1 cellular context compared by ENCODE assay signal in genomic region chr14:92040431-92041040, GRCh38.
A peak's percentile ranks its signal among the peaks of the same experiment; 100 is the strongest.
TF ChIP-seq lines count a peak whose summit lies in the region.

No MANE protein-coding gene starts in this region.

TF ChIP-seq in K562, 482 proteins besides CTCF, POLR2A, EP300 and RAD21 (continued from another document):
- TF ChIP-seq ZBTB34 (CRISPR knock-in tag; IDR thresholded peaks at IDR 0.05): no peak
- TF ChIP-seq ZNF668 (CRISPR knock-in tag; IDR thresholded peaks at IDR 0.05): no peak
- TF ChIP-seq ZNF384 (IDR thresholded peaks at IDR 0.05; ENCODE audit: low read depth, low read length): no peak
- no peak for TF ChIP-seq CEBPG (CRISPR knock-in tag; IDR thresholded peaks at IDR 0.05)
- TF ChIP-seq CEBPG (tag; conservative IDR thresholded peaks at IDR 0.05 in 1 of 2, IDR thresholded peaks at IDR 0.05 in 1 of 2): no peak
- TF ChIP-seq ILK (tag; IDR thresholded peaks at IDR 0.05; ENCODE audit: borderline replicate concordance, low read depth): no peak
- TF ChIP-seq USF2 (CRISPR knock-in tag; IDR thresholded peaks at IDR 0.05): no peak; the same call in 1 of the 2 replicates
- no peak for TF ChIP-seq ZKSCAN3 (CRISPR knock-in tag; IDR thresholded peaks at IDR 0.05)
- no peak for TF ChIP-seq ID3 (CRISPR knock-in tag; IDR thresholded peaks at IDR 0.05)
- TF ChIP-seq ID3 (tag; IDR thresholded peaks at IDR 0.05): no peak
- TF ChIP-seq ZBTB11 (CRISPR knock-in tag; IDR thresholded peaks at IDR 0.05): 0 out of 6 replicates have a peak, but pooled peaks of 1 of the 3 experiments have one; percentile 17
- TF ChIP-seq ZNF57 (CRISPR knock-in tag; IDR thresholded peaks at IDR 0.05): no peak
- no peak for TF ChIP-seq ZNF696 (CRISPR knock-in tag; conservative IDR thresholded peaks at IDR 0.05)
- TF ChIP-seq TFAM (CRISPR knock-in tag; conservative IDR thresholded peaks at IDR 0.05): no peak
- no peak for TF ChIP-seq RCOR1 (IDR thresholded peaks at IDR 0.05; ENCODE audit: borderline replicate concordance in 1 of 2, low read depth in 2 of 2, low read length in 2 of 2)
- TF ChIP-seq HNRNPL (IDR thresholded peaks at IDR 0.05; ENCODE audit: low read depth, low read length): no peak
- 0 out of 2 replicates have a peak, but pooled peaks have one; percentile 32 for TF ChIP-seq NBN (IDR thresholded peaks at IDR 0.05; ENCODE audit: low read depth)
- TF ChIP-seq TOE1 (IDR thresholded peaks at IDR 0.05; ENCODE audit: borderline replicate concordance): peak; percentile 63; the same call in 1 of the 2 replicates
- no peak for TF ChIP-seq TOE1 (CRISPR knock-in tag; IDR thresholded peaks at IDR 0.05; ENCODE audit: borderline replicate concordance, low read depth)
- no peak for TF ChIP-seq TAF7 (tag; IDR thresholded peaks at IDR 0.05)
- TF ChIP-seq ATF7 (IDR thresholded peaks at IDR 0.05): no peak
- no peak for TF ChIP-seq BMI1 (IDR thresholded peaks at IDR 0.05; ENCODE audit: low read length)
TF ChIP-seq in K562: peak in this region for 12.
